In genomic region chr3:13167829-13168228, GRCh38 we compare ENCODE assay signal across 26 cellular contexts.
"Had no signal": no experiment of that assay in that cellular context is flagged by ENCODE, and none has a peak within 500 bp of the region (broad histone marks: within the 10 kb centered on the region; RNA-seq: fewer than 3 reads in every experiment).

No MANE protein-coding gene starts in this region.

- H3K4me3 ChIP-seq: body of pancreas, breast epithelium, SJCRH30, SK-N-MC had no signal

- H3K36me3 ChIP-seq: breast epithelium, SJCRH30 had no signal

- H3K4me3 Mint-ChIP-seq: activated CD4-positive, alpha-beta T cell treated with anti-CD3 and anti-CD28 coated beads, Interleukin-2, amount 10 ng/mL, durations not matched to agents 24 days and 14 days; activated CD8-positive, alpha-beta T cell treated with anti-CD3 and anti-CD28 coated beads, Interleukin-2, amount 10 ng/mL, durations not matched to agents 7 days and 5 days; activated naive CD4-positive, alpha-beta T cell treated with anti-CD3 and anti-CD28 coated beads, Interleukin-2, amount 50 U/mL, for 24 hours; activated naive CD8-positive, alpha-beta T cell treated with anti-CD3 and anti-CD28 coated beads, Interleukin-2, amount 10 ng/mL, durations not matched to agents 7 days and 5 days; activated T-cell treated with anti-CD3 and anti-CD28 coated beads, Interleukin-2, amount 50 U/mL, for 24 hours; T-helper 1 cell treated with Interleukin-12 subunit alpha and Interleukin-12 subunit beta and Interleukin-4 antibody, amounts not matched to agents 30 μg/mL and 1 μg/mL, for 36 hours; T-helper 2 cell treated with Interferon-gamma antibody and Interleukin-4, amounts not matched to agents 5 μg/mL and 100 μg/mL, for 36 hours had no signal

- H3K27ac ChIP-seq: body of pancreas, breast epithelium, KMS-11, SJCRH30, SK-N-MC had no signal

- H3K4me1 ChIP-seq: body of pancreas, breast epithelium, SJCRH30 had no signal

- H3K4me1 Mint-ChIP-seq: activated CD4-positive, alpha-beta T cell treated with anti-CD3 and anti-CD28 coated beads, Interleukin-2, amount 10 ng/mL, durations not matched to agents 24 days and 14 days; activated naive CD4-positive, alpha-beta T cell treated with anti-CD3 and anti-CD28 coated beads, Interleukin-2, amount 50 U/mL, for 24 hours; activated naive CD8-positive, alpha-beta T cell treated with anti-CD3 and anti-CD28 coated beads, Interleukin-2, amount 10 ng/mL, durations not matched to agents 7 days and 5 days had no signal

- DNase-seq: activated CD4-positive, alpha-beta T cell treated with anti-CD3 and anti-CD28 coated beads, Interleukin-2, amount 10 ng/mL, durations not matched to agents 24 days and 14 days; activated CD4-positive, alpha-beta T cell treated with anti-CD3 and anti-CD28 coated beads, Interleukin-2, amount 50 U/mL, for 4 hours; activated CD8-positive, alpha-beta T cell treated with anti-CD3 and anti-CD28 coated beads, Interleukin-2, amount 10 ng/mL, durations not matched to agents 7 days and 5 days; activated gamma-delta T cell; activated naive CD4-positive, alpha-beta T cell treated with Interleukin-2 at 50 U/mL for 16 hours; activated naive CD8-positive, alpha-beta T cell treated with anti-CD3 and anti-CD28 coated beads, Interleukin-2, amount 10 ng/mL, durations not matched to agents 7 days and 5 days; activated T-cell treated with anti-CD3 and anti-CD28 coated beads, Interleukin-2, amount 50 U/mL, for 24 hours; amygdala; body of pancreas; MM.1S; MV-4-11; NCI-H1092; NCI-H1436 treated with DMSO at 0.1 percent for 48 hours; NCI-H187; NCI-H2029 treated with DMSO at 0.1 percent for 48 hours; NCI-H345; NCI-H524 treated with DMSO at 0.1 percent for 48 hours; SHP77; SJCRH30 had no signal

- H3K9me3 ChIP-seq: body of pancreas, breast epithelium, SJCRH30 had no signal

- H3K4me2 ChIP-seq: KMS-11 had no signal

- H3K9ac ChIP-seq: KMS-11 had no signal

- H3K27me3 Mint-ChIP-seq: activated CD4-positive, alpha-beta T cell treated with anti-CD3 and anti-CD28 coated beads, Interleukin-2, amount 10 ng/mL, durations not matched to agents 24 days and 14 days; activated naive CD4-positive, alpha-beta T cell treated with anti-CD3 and anti-CD28 coated beads, Interleukin-2, amount 50 U/mL, for 24 hours; activated T-cell treated with anti-CD3 and anti-CD28 coated beads, Interleukin-2, amount 50 U/mL, for 24 hours had no signal

- H3K9me3 Mint-ChIP-seq: activated CD4-positive, alpha-beta T cell treated with anti-CD3 and anti-CD28 coated beads, Interleukin-2, amount 10 ng/mL, durations not matched to agents 24 days and 14 days; activated naive CD4-positive, alpha-beta T cell treated with anti-CD3 and anti-CD28 coated beads, Interleukin-2, amount 50 U/mL, for 24 hours; activated naive CD8-positive, alpha-beta T cell treated with anti-CD3 and anti-CD28 coated beads, Interleukin-2, amount 10 ng/mL, durations not matched to agents 7 days and 5 days; activated T-cell treated with anti-CD3 and anti-CD28 coated beads, Interleukin-2, amount 50 U/mL, for 24 hours; activated T-helper 2 cell treated with anti-CD3 and anti-CD28 coated beads, Interferon-gamma antibody, Interleukin-2, Interleukin-4, amounts not matched to agents 10 μg/mL and 5 μg/mL and 100 μg/mL, durations not matched to agents 14 hours and 24 hours and 36 hours; T-helper 1 cell treated with Interleukin-12 subunit alpha and Interleukin-12 subunit beta and Interleukin-4 antibody, amounts not matched to agents 30 μg/mL and 1 μg/mL, for 36 hours; T-helper 2 cell treated with Interferon-gamma antibody and Interleukin-4, amounts not matched to agents 5 μg/mL and 100 μg/mL, for 36 hours had no signal

- H3K27ac Mint-ChIP-seq: activated CD4-positive, alpha-beta T cell treated with anti-CD3 and anti-CD28 coated beads, Interleukin-2, amount 10 ng/mL, durations not matched to agents 24 days and 14 days; activated CD8-positive, alpha-beta T cell treated with anti-CD3 and anti-CD28 coated beads, Interleukin-2, amount 10 ng/mL, durations not matched to agents 7 days and 5 days; activated naive CD4-positive, alpha-beta T cell treated with anti-CD3 and anti-CD28 coated beads, Interleukin-2, amount 50 U/mL, for 24 hours; activated naive CD8-positive, alpha-beta T cell treated with anti-CD3 and anti-CD28 coated beads, Interleukin-2, amount 10 ng/mL, durations not matched to agents 7 days and 5 days; activated T-cell treated with anti-CD3 and anti-CD28 coated beads, Interleukin-2, amount 50 U/mL, for 24 hours; activated T-helper 2 cell treated with anti-CD3 and anti-CD28 coated beads, Interferon-gamma antibody, Interleukin-2, Interleukin-4, amounts not matched to agents 10 μg/mL and 5 μg/mL and 100 μg/mL, durations not matched to agents 14 hours and 24 hours and 36 hours; T-helper 1 cell treated with Interleukin-12 subunit alpha and Interleukin-12 subunit beta and Interleukin-4 antibody, amounts not matched to agents 30 μg/mL and 1 μg/mL, for 36 hours; T-helper 2 cell treated with Interferon-gamma antibody and Interleukin-4, amounts not matched to agents 5 μg/mL and 100 μg/mL, for 36 hours had no signal

- H3K27me3 ChIP-seq: body of pancreas, breast epithelium had no signal

- H3K36me3 Mint-ChIP-seq: activated naive CD4-positive, alpha-beta T cell treated with anti-CD3 and anti-CD28 coated beads, Interleukin-2, amount 50 U/mL, for 24 hours; activated naive CD8-positive, alpha-beta T cell treated with anti-CD3 and anti-CD28 coated beads, Interleukin-2, amount 10 ng/mL, durations not matched to agents 7 days and 5 days had no signal
